In the genomic region with DNA sequence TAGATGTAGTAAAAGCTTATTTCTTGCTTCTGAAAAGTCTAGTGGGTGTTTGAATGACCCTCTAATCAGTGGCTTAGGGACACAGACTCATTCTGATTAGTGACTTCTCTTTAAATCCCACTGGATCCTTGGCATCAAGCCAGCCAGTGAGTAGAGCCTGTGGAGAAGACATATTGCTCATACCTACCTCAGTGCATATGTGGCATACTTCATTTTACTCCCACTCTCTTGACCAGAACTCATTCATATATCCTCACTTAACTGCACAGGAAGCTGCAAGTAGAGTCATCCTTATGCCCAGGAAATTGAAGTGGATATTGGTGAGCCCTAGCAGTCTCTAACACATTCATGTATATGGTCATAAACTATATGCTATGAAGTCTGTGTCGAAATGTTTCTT, we compare ENCODE assay signal across 13 cellular contexts.
A peak's percentile ranks its signal among the peaks of the same experiment; 100 is the strongest.
DNase-seq lines count a peak whose midpoint lies in the region; ATAC-seq, FAIRE-seq and TF ChIP-seq lines count a peak whose summit lies in the region.
"Had no signal": no experiment of that assay in that cellular context is flagged by ENCODE, and none has a peak within 500 bp of the region (broad histone marks: within the 10 kb centered on the region; RNA-seq: fewer than 3 reads in every experiment).

No MANE protein-coding gene starts in this region.

- CTCF ChIA-PET in endothelial cell of umbilical vein (lab: Charles Lee) = interaction anchor here (1.0 kb wide), 2 partner anchors 65 to 84 kb away, joined by 3 to 4 read pairs; no protein-coding TSS in a partner anchor

- H2AFZ ChIP-seq in endothelial cell of umbilical vein (ENCODE audit: low read depth, low read length) = no peak overlapping the region
- H2AFZ ChIP-seq: GM23338 had no signal

- peak; percentile 59 for FAIRE-seq in endothelial cell of umbilical vein (lab: Jason Lieb, UNC)

- H3K27me3 ChIP-seq in endothelial cell of umbilical vein (ENCODE audit: control insufficient read depth in 2 of 2, insufficient read depth in 2 of 2, low read length in 2 of 2) = no peaks in the 10 kb centered on the region

- no peaks in the 10 kb centered on the region for H4K20me1 ChIP-seq in endothelial cell of umbilical vein (replicated peaks; ENCODE audit: control insufficient read depth, extremely low read depth, insufficient read depth, low read length)

- H3K4me2 ChIP-seq in endothelial cell of umbilical vein (ENCODE audit: insufficient read depth, low read length) = no peak overlapping the region
- H3K4me2 ChIP-seq: GM23338 had no signal

- no peak overlapping the region for H3K4me3 ChIP-seq in endothelial cell of umbilical vein (replicated peaks in 1 of 3; ENCODE audit: insufficient read depth in 1 of 3, low read depth in 1 of 3, low read length in 3 of 3)
- H3K4me3 ChIP-seq: GM23338 had no signal

- H3K9me3 ChIP-seq in endothelial cell of umbilical vein (replicated peaks; ENCODE audit: control insufficient read depth, insufficient read depth, low read length) = no peaks in the 10 kb centered on the region

- intact Hi-C loops in endothelial cell of umbilical vein (cut with micrococcal nuclease) = no loop called here

- DNase-seq in stimulated activated CD4-positive, alpha-beta T cell treated with anti-CD3 and anti-CD28 coated beads, Interleukin-1b, Interleukin-23, amount 100 ng/mL, for 48 hours = peak; percentile 21
- DNase-seq in stimulated activated CD4-positive, alpha-beta T cell treated with anti-CD3 and anti-CD28 coated beads, Interleukin-2, amount 100 ng/mL, for 24 hours = no peak
- DNase-seq in NCI-H226 (peak; percentile 58), endothelial cell of umbilical vein (ENCODE audit: low read depth, low spot score) (peak; percentile 37)
- no peak for DNase-seq in effector CD4-positive, alpha-beta T cell
- DNase-seq: activated effector memory CD4-positive, alpha-beta T cell treated with Interleukin-2 at 50 U/mL for 16 hours; effector CD8-positive, alpha-beta T cell; Kasumi-1; small intestine had no signal

- H3K79me2 ChIP-seq in endothelial cell of umbilical vein (ENCODE audit: control insufficient read depth, insufficient read depth, low read length) = peaks cover 2% of the 10 kb centered on the region

- no peak for TF ChIP-seq CTCF in endothelial cell of umbilical vein (IDR thresholded peaks at IDR 0.05; ENCODE audit: extremely low read depth in 1 of 2, insufficient read depth in 1 of 2, low read depth in 1 of 2, low read length in 2 of 2)

- no peak overlapping the region for H3K27ac ChIP-seq in endothelial cell of umbilical vein (ENCODE audit: insufficient read depth, low read depth, low read length)

- no peak for TF ChIP-seq POLR2A in endothelial cell of umbilical vein (IDR thresholded peaks at IDR 0.05; ENCODE audit: low read depth, low read length)

- dilution Hi-C loops in endothelial cell of umbilical vein (cut with MboI; ENCODE audit: extremely low pct_ligation_motif_present, low sequenced_read_pairs) = no loop called here

- H3K9me1 ChIP-seq in endothelial cell of umbilical vein (replicated peaks; ENCODE audit: control insufficient read depth, extremely low read depth, insufficient read depth, low read length) = no peaks in the 10 kb centered on the region

- H3K9ac ChIP-seq in endothelial cell of umbilical vein (replicated peaks; ENCODE audit: extremely low read depth, insufficient read depth, low read length) = no peak overlapping the region

- ATAC-seq in GM21526 (IDR thresholded peaks at IDR 0.05; ENCODE audit: low FRiP score, unreplicated experiment) (no peak), GM18909 (IDR thresholded peaks at IDR 0.05; ENCODE audit: poor library complexity, unreplicated experiment) (no peak), GM21619 (IDR thresholded peaks at IDR 0.05; ENCODE audit: unreplicated experiment) (no peak)
- ATAC-seq: GM23338 had no signal

- POLR2A ChIA-PET in endothelial cell of umbilical vein (lab: Charles Lee) = no interaction called here

- H3K36me3 ChIP-seq in endothelial cell of umbilical vein (ENCODE audit: control insufficient read depth in 2 of 2, extremely low read depth in 1 of 2, insufficient read depth in 2 of 2, low read length in 2 of 2) = no peaks in the 10 kb centered on the region

- peaks cover 27% of the 10 kb centered on the region for H3K4me1 ChIP-seq in endothelial cell of umbilical vein (ENCODE audit: control insufficient read depth, extremely low read depth, insufficient read depth, low read length)

- BruUV-seq in endothelial cell of umbilical vein (replicated peaks; lab: Mats Ljungman, UMichigan) = no TSS peak

TF ChIP-seq in endothelial cell of umbilical vein, 7 proteins besides CTCF, POLR2A, EP300 and RAD21:
- TF ChIP-seq GATA2 (IDR thresholded peaks at IDR 0.05; ENCODE audit: insufficient read depth, insufficient read length, low read depth, low read length) (no peak), FOS (IDR thresholded peaks at IDR 0.05; ENCODE audit: borderline replicate concordance, insufficient read depth, low read length) (peak; percentile 20), EZH2 (IDR thresholded peaks at IDR 0.05; ENCODE audit: borderline replicate concordance, low read depth, low read length, severe bottlenecking) (no peak), JUN (IDR thresholded peaks at IDR 0.05; ENCODE audit: borderline replicate concordance, insufficient read depth, insufficient read length, low read depth) (no peak)
- TF ChIP-seq, protein P1, sequence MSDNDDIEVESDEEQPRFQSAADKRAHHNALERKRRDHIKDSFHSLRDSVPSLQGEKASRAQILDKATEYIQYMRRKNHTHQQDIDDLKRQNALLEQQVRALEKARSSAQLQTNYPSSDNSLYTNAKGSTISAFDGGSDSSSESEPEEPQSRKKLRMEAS (IDR thresholded peaks at IDR 0.05; ENCODE audit: insufficient read depth, insufficient read length) = no peak

Comparison
In these comparisons a context has a peak if more than half of its experiments do, and no peak if none do; other contexts are left out.
1. DNase-seq: peak in stimulated activated CD4-positive, alpha-beta T cell treated with anti-CD3 and anti-CD28 coated beads, Interleukin-1b, Interleukin-23, amount 100 ng/mL, for 48 hours (single experiment), NCI-H226 (single experiment) and endothelial cell of umbilical vein (single experiment); none in stimulated activated CD4-positive, alpha-beta T cell treated with anti-CD3 and anti-CD28 coated beads, Interleukin-2, amount 100 ng/mL, for 24 hours (0 of 2) and effector CD4-positive, alpha-beta T cell (single experiment).